ENCODE assay signal across 10 cellular contexts in the genomic region with DNA sequence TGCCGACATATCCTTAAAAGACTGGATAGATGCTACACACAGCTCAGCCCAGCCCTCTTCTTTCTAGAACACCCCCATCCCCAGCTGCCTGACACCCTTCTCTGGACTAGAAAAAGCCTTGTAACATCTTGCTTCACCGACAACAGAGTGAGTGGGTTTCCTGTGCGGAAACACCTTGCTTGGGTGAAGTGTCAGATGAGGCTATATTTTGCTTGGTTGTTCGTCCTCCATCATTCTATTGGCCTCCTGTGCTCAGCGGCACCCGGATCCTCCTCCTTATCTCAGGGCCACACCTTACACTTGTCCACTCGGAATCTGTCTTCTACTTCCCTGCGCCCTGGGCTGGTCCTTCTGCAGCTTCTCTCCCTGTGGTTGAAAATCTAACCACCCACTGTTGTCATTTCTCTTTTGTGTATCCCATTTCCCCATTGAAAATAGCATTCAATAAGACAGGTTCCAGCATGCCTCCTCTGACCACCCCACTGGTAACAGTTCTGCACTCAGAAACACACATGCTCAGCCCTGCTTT.
A peak's percentile ranks its signal among the peaks of the same experiment; 100 is the strongest.
DNase-seq lines count a peak whose midpoint lies in the region; ATAC-seq and TF ChIP-seq lines count a peak whose summit lies in the region.
"Had no signal": no experiment of that assay in that cellular context is flagged by ENCODE, and none has a peak within 500 bp of the region (broad histone marks: within the 10 kb centered on the region; RNA-seq: fewer than 3 reads in every experiment).

No MANE protein-coding gene starts in this region.

- no peaks in the 10 kb centered on the region for H3K27me3 Mint-ChIP-seq in CD8-positive, alpha-beta T cell (ENCODE audit: low read depth)

- H3K36me3 ChIP-seq in CD8-positive, alpha-beta T cell (ENCODE audit: insufficient read depth, low read length), result no peaks in the 10 kb centered on the region
- H3K36me3 ChIP-seq in right lobe of liver, result no peaks in the 10 kb centered on the region
- H3K36me3 ChIP-seq: adrenal gland had no signal

- no peak for TF ChIP-seq CTCF in CD8-positive, alpha-beta T cell (IDR thresholded peaks at IDR 0.05)
- TF ChIP-seq CTCF in right lobe of liver (IDR thresholded peaks at IDR 0.05), result no peak

- H3K36me3 Mint-ChIP-seq in CD8-positive, alpha-beta T cell, result no peaks in the 10 kb centered on the region

- peak overlapping the region; percentile 64 for H3K4me3 Mint-ChIP-seq in CD8-positive, alpha-beta T cell

- CTCF ChIA-PET in CD8-positive, alpha-beta T cell (lab: Charles Lee), result interaction anchor here (0.6 to 1.8 kb wide), 9 partner anchors 10 to 252 kb away, joined by 3 to 9 read pairs (median 3); no protein-coding TSS in a partner anchor

- 57% methylated on average over 8 of the region's 8 CpGs for WGBS in right lobe of liver (ENCODE audit: insufficient coverage, low coverage, low lambda C conversion rate, missing lambda C conversion rate)

- H3K4me1 Mint-ChIP-seq in CD8-positive, alpha-beta T cell (ENCODE audit: low read depth), result peaks cover 86% of the 10 kb centered on the region

- peak overlapping the region; percentile 27 for H3K4me3 ChIP-seq in CD8-positive, alpha-beta T cell (ENCODE audit: low read depth, low read length)
- peak overlapping the region in 2 of 3 donors; percentile 26 to 50 for H3K4me3 ChIP-seq in right lobe of liver
- H3K4me3 ChIP-seq: adrenal gland, PC-9 had no signal

- peaks cover 59% of the 10 kb centered on the region for H3K4me1 ChIP-seq in CD8-positive, alpha-beta T cell (ENCODE audit: insufficient read depth, low read length)
- H3K4me1 ChIP-seq in right lobe of liver, result peaks cover 3 to 51% (median 23%) of the 10 kb centered on the region in 4 donors
- H3K4me1 ChIP-seq: adrenal gland had no signal

- POLR2A ChIA-PET in CD8-positive, alpha-beta T cell (lab: Charles Lee), result interaction anchor here (1.2 to 3.3 kb wide), 9 partner anchors 9 to 194 kb away, joined by 3 to 22 read pairs (median 6); a partner anchor contains a TSS

- intact Hi-C loops in CD8-positive, alpha-beta T cell (cut with DNase I, micrococcal nuclease), result loop anchor here (1.0 to 10.0 kb wide), 4 partner anchors 9 to 590 kb away; a partner anchor contains a TSS
- intact Hi-C loops in right lobe of liver (cut with DNase I), result no loop called here

- no peaks in the 10 kb centered on the region for H3K9me3 ChIP-seq in CD8-positive, alpha-beta T cell (ENCODE audit: low read length)
- no peaks in the 10 kb centered on the region for H3K9me3 ChIP-seq in right lobe of liver
- H3K9me3 ChIP-seq: adrenal gland had no signal

- peak; percentile 37 to 72 (median 59) for DNase-seq in CD8-positive, alpha-beta T cell
- peak; percentile 9 to 14 for DNase-seq in activated CD4-positive, alpha-beta T cell treated with anti-CD3 and anti-CD28 coated beads, Interleukin-2, amount 50 U/mL, for 4 hours
- DNase-seq in right lobe of liver (peak in 1 of 3 donors; percentile 22), SIG-M5 (lab: John Stamatoyannopoulos, UW) (no peak), NCI-H2227 treated with DMSO at 0.1 percent for 48 hours (lab: John Stamatoyannopoulos, UW) (no peak), cerebellar nuclear complex (lab: John Stamatoyannopoulos, UW) (no peak)
- DNase-seq: PC-9 had no signal

- ATAC-seq in CD8-positive, alpha-beta T cell, result peak; percentile 74
- ATAC-seq in HG02763 (IDR thresholded peaks at IDR 0.05; ENCODE audit: unreplicated experiment) (peak; percentile 19), right lobe of liver (no peak), HG03457 (IDR thresholded peaks at IDR 0.05; ENCODE audit: unreplicated experiment) (no peak)

- TF ChIP-seq POLR2A in right lobe of liver (IDR thresholded peaks at IDR 0.05), result no peak

- no peaks in the 10 kb centered on the region for H3K9me3 Mint-ChIP-seq in CD8-positive, alpha-beta T cell

- H3K27ac ChIP-seq in CD8-positive, alpha-beta T cell (ENCODE audit: low read depth, low read length), result peak overlapping the region; percentile 76
- no peak overlapping the region for H3K27ac ChIP-seq in right lobe of liver
- H3K27ac ChIP-seq: adrenal gland, PC-9 had no signal

- H3K27me3 ChIP-seq in CD8-positive, alpha-beta T cell (ENCODE audit: insufficient read depth, low read length), result no peaks in the 10 kb centered on the region
- no peaks in the 10 kb centered on the region for H3K27me3 ChIP-seq in right lobe of liver
- H3K27me3 ChIP-seq: adrenal gland had no signal

- peak overlapping the region; percentile 93 for H3K27ac Mint-ChIP-seq in CD8-positive, alpha-beta T cell

Comparison
In these comparisons a context has a peak if more than half of its experiments do, and no peak if none do; other contexts are left out.
1. ATAC-seq: peak in CD8-positive, alpha-beta T cell (single experiment) and HG02763 (single experiment); none in right lobe of liver (0 of 4) and HG03457 (single experiment).
2. DNase-seq: peak in CD8-positive, alpha-beta T cell (7 of 7) and activated CD4-positive, alpha-beta T cell treated with anti-CD3 and anti-CD28 coated beads, Interleukin-2, amount 50 U/mL, for 4 hours (2 of 2); none in SIG-M5 (single experiment), NCI-H2227 treated with DMSO at 0.1 percent for 48 hours (single experiment) and cerebellar nuclear complex (0 of 2).
3. intact Hi-C loops: an anchor here in CD8-positive, alpha-beta T cell (1.0 to 10.0 kb wide); none called in right lobe of liver.